Comparison of ENCODE assay signal across 16 cellular contexts in the genomic region with DNA sequence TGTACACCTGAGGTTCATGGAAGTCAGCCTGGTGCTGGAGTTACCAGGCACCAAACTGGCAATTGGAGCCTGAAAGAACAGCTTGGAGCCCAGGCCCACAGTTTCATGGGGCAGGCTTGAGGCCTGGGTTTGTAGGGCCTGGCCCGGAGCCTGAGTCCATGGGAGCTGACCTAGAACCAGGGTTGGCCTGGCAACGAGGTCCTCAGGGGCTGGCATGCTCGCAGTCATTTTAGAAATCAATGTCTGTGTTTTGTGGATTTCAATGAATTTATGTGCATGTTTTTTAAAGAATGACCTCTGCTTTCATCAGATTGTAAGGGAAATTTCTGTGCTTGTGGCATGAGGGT.
A peak's percentile ranks its signal among the peaks of the same experiment; 100 is the strongest.
DNase-seq lines count a peak whose midpoint lies in the region; ATAC-seq and TF ChIP-seq lines count a peak whose summit lies in the region.
"Had no signal": no experiment of that assay in that cellular context is flagged by ENCODE, and none has a peak within 500 bp of the region (broad histone marks: within the 10 kb centered on the region; RNA-seq: fewer than 3 reads in every experiment).

No MANE protein-coding gene starts in this region.

- H3K27me3 Mint-ChIP-seq in WTC11 (ENCODE audit: low read depth): no peaks in the 10 kb centered on the region

- H3K4me1 ChIP-seq in iPS-20b (ENCODE audit: insufficient read depth, low read length): peaks cover 12% of the 10 kb centered on the region
- H3K4me1 ChIP-seq: BLaER1 treated with 17β-estradiol and CSF1 and Interleukin-3, amounts not matched to agents 10 nM and 100 nM had no signal

- CTCF ChIA-PET in WTC11 (lab: Charles Lee): no interaction called here

- no peaks in the 10 kb centered on the region for H3K36me3 ChIP-seq in iPS-20b (ENCODE audit: insufficient read depth, low read depth, low read length)
- H3K36me3 ChIP-seq: BLaER1 treated with 17β-estradiol and CSF1 and Interleukin-3, amounts not matched to agents 10 nM and 100 nM had no signal

- peak; percentile 87 for DNase-seq in G401 (ENCODE audit: low spot score)
- DNase-seq in WTC11 (ENCODE audit: low spot score): no peak
- DNase-seq in putamen (ENCODE audit: low spot score): peak; percentile 6
- no peak for DNase-seq in HK-2 (ENCODE audit: unreplicated experiment)
- no peak for DNase-seq in HUDEP-2 (lab: John Stamatoyannopoulos, UW; ENCODE audit: unreplicated experiment in 76 of 76)
- DNase-seq: CD8-positive, alpha-beta memory T cell; KG1; NCI-H1436; NCI-H2029; NCI-H2171; NCI-H446 treated with DMSO at 0.1 percent for 48 hours; NK-92 treated with Interleukin-12 subunit alpha and Interleukin-12 subunit beta, amount 100 ng/mL, for 24 hours; SHP77 had no signal

- H3K9me3 ChIP-seq in iPS-20b (ENCODE audit: insufficient read depth, low read depth, low read length): no peaks in the 10 kb centered on the region

- no peak for TF ChIP-seq CTCF in WTC11 (IDR thresholded peaks at IDR 0.05)

- H3K27me3 ChIP-seq in iPS-20b (ENCODE audit: insufficient read depth, low read length): no peaks in the 10 kb centered on the region
- H3K27me3 ChIP-seq: BLaER1 treated with 17β-estradiol and CSF1 and Interleukin-3, amounts not matched to agents 10 nM and 100 nM had no signal

- in situ Hi-C loops in G401 (cut with HindIII; ENCODE audit: low sequenced_read_pairs): no loop called here

- peak overlapping the region; percentile 44; the same call in 1 of the 2 replicates for H3K27ac Mint-ChIP-seq in WTC11

- peaks cover 13% of the 10 kb centered on the region for H3K9me3 Mint-ChIP-seq in WTC11

- H3K4me3 ChIP-seq in iPS-20b (ENCODE audit: low read length): 0 out of 2 replicates have a peak overlapping the region, but pooled peaks have one; percentile 2
- H3K4me3 ChIP-seq: BLaER1 treated with 17β-estradiol and CSF1 and Interleukin-3, amounts not matched to agents 10 nM and 100 nM had no signal

- H3K9ac ChIP-seq in iPS-20b (ENCODE audit: low read depth, low read length): no peak overlapping the region
- H3K9ac ChIP-seq: BLaER1 treated with 17β-estradiol and CSF1 and Interleukin-3, amounts not matched to agents 10 nM and 100 nM had no signal

- peaks cover 26% of the 10 kb centered on the region for H3K4me1 Mint-ChIP-seq in WTC11
- H3K4me1 Mint-ChIP-seq: CD8-positive, alpha-beta memory T cell had no signal

- POLR2A ChIA-PET in WTC11 (lab: Charles Lee): no interaction called here

- H3K27ac ChIP-seq in iPS-20b (ENCODE audit: low read length): peak overlapping the region; percentile 13
- H3K27ac ChIP-seq: BLaER1 treated with 17β-estradiol and CSF1 and Interleukin-3, amounts not matched to agents 10 nM and 100 nM had no signal

- H3K4me3 Mint-ChIP-seq in WTC11: no peak overlapping the region
- H3K4me3 Mint-ChIP-seq: CD8-positive, alpha-beta memory T cell had no signal

- ATAC-seq in WTC11: peak; percentile 74
- no peak for ATAC-seq in HG02884 (IDR thresholded peaks at IDR 0.05; ENCODE audit: unreplicated experiment)

- peaks cover 21% of the 10 kb centered on the region for H3K36me3 Mint-ChIP-seq in WTC11

TF ChIP-seq in WTC11, 78 proteins besides CTCF, POLR2A, EP300 and RAD21 (continues in another document):
- TF ChIP-seq, protein P1, sequence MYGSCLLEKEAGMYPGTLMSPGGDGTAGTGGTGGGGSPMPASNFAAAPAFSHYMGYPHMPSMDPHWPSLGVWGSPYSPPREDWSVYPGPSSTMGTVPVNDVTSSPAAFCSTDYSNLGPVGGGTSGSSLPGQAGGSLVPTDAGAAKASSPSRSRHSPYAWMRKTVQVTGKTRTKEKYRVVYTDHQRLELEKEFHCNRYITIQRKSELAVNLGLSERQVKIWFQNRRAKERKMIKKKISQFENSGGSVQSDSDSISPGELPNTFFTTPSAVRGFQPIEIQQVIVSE (CRISPR knock-in tag; IDR thresholded peaks at IDR 0.05; ENCODE audit: borderline replicate concordance): no peak
- TF ChIP-seq ZBTB21 (CRISPR knock-in tag; IDR thresholded peaks at IDR 0.05; ENCODE audit: borderline replicate concordance) (no peak), CBFB (CRISPR knock-in tag; IDR thresholded peaks at IDR 0.05; ENCODE audit: low read depth) (no peak), ZNF263 (CRISPR knock-in tag; IDR thresholded peaks at IDR 0.05; ENCODE audit: low read depth) (no peak), JAZF1 (CRISPR knock-in tag; IDR thresholded peaks at IDR 0.05) (no peak), SOX15 (CRISPR knock-in tag; IDR thresholded peaks at IDR 0.05) (no peak), SP1 (CRISPR knock-in tag; conservative IDR thresholded peaks at IDR 0.05) (no peak), KAT7 (CRISPR knock-in tag; IDR thresholded peaks at IDR 0.05; ENCODE audit: borderline replicate concordance) (no peak), OVOL2 (CRISPR knock-in tag; IDR thresholded peaks at IDR 0.05; ENCODE audit: borderline replicate concordance) (no peak), ZNF416 (CRISPR knock-in tag; IDR thresholded peaks at IDR 0.05) (no peak), NFE2L1 (CRISPR knock-in tag; IDR thresholded peaks at IDR 0.05) (no peak), GRHL2 (CRISPR knock-in tag; IDR thresholded peaks at IDR 0.05; ENCODE audit: insufficient replicate concordance, severe bottlenecking) (no peak)
- TF ChIP-seq, protein P2, sequence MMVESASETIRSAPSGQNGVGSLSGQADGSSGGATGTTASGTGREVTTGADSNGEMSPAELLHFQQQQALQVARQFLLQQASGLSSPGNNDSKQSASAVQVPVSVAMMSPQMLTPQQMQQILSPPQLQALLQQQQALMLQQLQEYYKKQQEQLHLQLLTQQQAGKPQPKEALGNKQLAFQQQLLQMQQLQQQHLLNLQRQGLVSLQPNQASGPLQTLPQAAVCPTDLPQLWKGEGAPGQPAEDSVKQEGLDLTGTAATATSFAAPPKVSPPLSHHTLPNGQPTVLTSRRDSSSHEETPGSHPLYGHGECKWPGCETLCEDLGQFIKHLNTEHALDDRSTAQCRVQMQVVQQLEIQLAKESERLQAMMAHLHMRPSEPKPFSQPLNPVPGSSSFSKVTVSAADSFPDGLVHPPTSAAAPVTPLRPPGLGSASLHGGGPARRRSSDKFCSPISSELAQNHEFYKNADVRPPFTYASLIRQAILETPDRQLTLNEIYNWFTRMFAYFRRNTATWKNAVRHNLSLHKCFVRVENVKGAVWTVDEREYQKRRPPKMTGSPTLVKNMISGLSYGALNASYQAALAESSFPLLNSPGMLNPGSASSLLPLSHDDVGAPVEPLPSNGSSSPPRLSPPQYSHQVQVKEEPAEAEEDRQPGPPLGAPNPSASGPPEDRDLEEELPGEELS (CRISPR knock-in tag; IDR thresholded peaks at IDR 0.05): no peak
- TF ChIP-seq, protein P3, sequence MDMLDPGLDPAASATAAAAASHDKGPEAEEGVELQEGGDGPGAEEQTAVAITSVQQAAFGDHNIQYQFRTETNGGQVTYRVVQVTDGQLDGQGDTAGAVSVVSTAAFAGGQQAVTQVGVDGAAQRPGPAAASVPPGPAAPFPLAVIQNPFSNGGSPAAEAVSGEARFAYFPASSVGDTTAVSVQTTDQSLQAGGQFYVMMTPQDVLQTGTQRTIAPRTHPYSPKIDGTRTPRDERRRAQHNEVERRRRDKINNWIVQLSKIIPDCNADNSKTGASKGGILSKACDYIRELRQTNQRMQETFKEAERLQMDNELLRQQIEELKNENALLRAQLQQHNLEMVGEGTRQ (CRISPR knock-in tag; IDR thresholded peaks at IDR 0.05): no peak
- TF ChIP-seq, protein P4, sequence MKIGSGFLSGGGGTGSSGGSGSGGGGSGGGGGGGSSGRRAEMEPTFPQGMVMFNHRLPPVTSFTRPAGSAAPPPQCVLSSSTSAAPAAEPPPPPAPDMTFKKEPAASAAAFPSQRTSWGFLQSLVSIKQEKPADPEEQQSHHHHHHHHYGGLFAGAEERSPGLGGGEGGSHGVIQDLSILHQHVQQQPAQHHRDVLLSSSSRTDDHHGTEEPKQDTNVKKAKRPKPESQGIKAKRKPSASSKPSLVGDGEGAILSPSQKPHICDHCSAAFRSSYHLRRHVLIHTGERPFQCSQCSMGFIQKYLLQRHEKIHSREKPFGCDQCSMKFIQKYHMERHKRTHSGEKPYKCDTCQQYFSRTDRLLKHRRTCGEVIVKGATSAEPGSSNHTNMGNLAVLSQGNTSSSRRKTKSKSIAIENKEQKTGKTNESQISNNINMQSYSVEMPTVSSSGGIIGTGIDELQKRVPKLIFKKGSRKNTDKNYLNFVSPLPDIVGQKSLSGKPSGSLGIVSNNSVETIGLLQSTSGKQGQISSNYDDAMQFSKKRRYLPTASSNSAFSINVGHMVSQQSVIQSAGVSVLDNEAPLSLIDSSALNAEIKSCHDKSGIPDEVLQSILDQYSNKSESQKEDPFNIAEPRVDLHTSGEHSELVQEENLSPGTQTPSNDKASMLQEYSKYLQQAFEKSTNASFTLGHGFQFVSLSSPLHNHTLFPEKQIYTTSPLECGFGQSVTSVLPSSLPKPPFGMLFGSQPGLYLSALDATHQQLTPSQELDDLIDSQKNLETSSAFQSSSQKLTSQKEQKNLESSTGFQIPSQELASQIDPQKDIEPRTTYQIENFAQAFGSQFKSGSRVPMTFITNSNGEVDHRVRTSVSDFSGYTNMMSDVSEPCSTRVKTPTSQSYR (CRISPR knock-in tag; IDR thresholded peaks at IDR 0.05): no peak
- TF ChIP-seq, protein P5, sequence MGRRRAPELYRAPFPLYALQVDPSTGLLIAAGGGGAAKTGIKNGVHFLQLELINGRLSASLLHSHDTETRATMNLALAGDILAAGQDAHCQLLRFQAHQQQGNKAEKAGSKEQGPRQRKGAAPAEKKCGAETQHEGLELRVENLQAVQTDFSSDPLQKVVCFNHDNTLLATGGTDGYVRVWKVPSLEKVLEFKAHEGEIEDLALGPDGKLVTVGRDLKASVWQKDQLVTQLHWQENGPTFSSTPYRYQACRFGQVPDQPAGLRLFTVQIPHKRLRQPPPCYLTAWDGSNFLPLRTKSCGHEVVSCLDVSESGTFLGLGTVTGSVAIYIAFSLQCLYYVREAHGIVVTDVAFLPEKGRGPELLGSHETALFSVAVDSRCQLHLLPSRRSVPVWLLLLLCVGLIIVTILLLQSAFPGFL (CRISPR knock-in tag; IDR thresholded peaks at IDR 0.05; ENCODE audit: borderline replicate concordance): no peak
- TF ChIP-seq, protein P6, sequence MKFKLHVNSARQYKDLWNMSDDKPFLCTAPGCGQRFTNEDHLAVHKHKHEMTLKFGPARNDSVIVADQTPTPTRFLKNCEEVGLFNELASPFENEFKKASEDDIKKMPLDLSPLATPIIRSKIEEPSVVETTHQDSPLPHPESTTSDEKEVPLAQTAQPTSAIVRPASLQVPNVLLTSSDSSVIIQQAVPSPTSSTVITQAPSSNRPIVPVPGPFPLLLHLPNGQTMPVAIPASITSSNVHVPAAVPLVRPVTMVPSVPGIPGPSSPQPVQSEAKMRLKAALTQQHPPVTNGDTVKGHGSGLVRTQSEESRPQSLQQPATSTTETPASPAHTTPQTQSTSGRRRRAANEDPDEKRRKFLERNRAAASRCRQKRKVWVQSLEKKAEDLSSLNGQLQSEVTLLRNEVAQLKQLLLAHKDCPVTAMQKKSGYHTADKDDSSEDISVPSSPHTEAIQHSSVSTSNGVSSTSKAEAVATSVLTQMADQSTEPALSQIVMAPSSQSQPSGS (CRISPR knock-in tag; IDR thresholded peaks at IDR 0.05; ENCODE audit: borderline replicate concordance, low read depth): no peak

Comparison
In these comparisons a context has a peak if more than half of its experiments do, and no peak if none do; other contexts are left out.
1. DNase-seq: peak in G401 (single experiment) and putamen (single experiment); none in WTC11 (single experiment), HK-2 (single experiment) and HUDEP-2 (0 of 76).